Comparison of ENCODE assay signal across 2 cellular contexts in the genomic region with DNA sequence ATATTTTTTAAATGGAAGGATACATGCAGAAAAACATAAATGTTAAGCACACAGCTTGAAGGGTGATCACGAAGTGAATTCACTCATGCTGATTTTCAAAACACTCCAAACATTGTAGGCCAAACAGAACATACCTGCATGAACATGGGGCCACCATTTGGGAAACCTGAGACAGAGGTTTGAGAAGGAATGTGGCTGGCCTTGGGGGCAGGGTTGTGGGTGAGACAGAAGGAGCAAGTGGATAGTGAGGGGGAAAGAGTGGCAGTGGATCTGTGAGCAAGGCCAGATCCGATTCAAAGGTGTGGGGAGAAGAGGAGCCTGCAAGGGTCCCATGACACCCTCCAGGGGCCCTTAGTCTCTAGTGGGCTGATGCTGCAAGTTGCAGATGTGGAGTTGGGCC.
TF ChIP-seq lines count a peak whose summit lies in the region.

No MANE protein-coding gene starts in this region.

TF ChIP-seq in WTC11, 78 proteins besides CTCF, POLR2A, EP300 and RAD21 (continued from another document):
- TF ChIP-seq, protein P1, sequence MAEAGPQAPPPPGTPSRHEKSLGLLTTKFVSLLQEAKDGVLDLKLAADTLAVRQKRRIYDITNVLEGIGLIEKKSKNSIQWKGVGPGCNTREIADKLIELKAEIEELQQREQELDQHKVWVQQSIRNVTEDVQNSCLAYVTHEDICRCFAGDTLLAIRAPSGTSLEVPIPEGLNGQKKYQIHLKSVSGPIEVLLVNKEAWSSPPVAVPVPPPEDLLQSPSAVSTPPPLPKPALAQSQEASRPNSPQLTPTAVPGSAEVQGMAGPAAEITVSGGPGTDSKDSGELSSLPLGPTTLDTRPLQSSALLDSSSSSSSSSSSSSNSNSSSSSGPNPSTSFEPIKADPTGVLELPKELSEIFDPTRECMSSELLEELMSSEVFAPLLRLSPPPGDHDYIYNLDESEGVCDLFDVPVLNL (CRISPR knock-in tag; IDR thresholded peaks at IDR 0.05; ENCODE audit: borderline replicate concordance, low read depth) = no peak
- no peak for TF ChIP-seq SMAD4 (CRISPR knock-in tag; IDR thresholded peaks at IDR 0.05)
- TF ChIP-seq HMGA2 (CRISPR knock-in tag; IDR thresholded peaks at IDR 0.05) = no peak
- TF ChIP-seq CREB1 (CRISPR knock-in tag; IDR thresholded peaks at IDR 0.05) = no peak
- no peak for TF ChIP-seq NR2C2 (CRISPR knock-in tag; IDR thresholded peaks at IDR 0.05)
- no peak for TF ChIP-seq ZNF232 (CRISPR knock-in tag; IDR thresholded peaks at IDR 0.05)
- TF ChIP-seq, protein P2, sequence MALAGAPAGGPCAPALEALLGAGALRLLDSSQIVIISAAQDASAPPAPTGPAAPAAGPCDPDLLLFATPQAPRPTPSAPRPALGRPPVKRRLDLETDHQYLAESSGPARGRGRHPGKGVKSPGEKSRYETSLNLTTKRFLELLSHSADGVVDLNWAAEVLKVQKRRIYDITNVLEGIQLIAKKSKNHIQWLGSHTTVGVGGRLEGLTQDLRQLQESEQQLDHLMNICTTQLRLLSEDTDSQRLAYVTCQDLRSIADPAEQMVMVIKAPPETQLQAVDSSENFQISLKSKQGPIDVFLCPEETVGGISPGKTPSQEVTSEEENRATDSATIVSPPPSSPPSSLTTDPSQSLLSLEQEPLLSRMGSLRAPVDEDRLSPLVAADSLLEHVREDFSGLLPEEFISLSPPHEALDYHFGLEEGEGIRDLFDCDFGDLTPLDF (CRISPR knock-in tag; IDR thresholded peaks at IDR 0.05) = no peak
- TF ChIP-seq ETV6 (CRISPR knock-in tag; IDR thresholded peaks at IDR 0.05) = no peak
- TF ChIP-seq, protein P3, sequence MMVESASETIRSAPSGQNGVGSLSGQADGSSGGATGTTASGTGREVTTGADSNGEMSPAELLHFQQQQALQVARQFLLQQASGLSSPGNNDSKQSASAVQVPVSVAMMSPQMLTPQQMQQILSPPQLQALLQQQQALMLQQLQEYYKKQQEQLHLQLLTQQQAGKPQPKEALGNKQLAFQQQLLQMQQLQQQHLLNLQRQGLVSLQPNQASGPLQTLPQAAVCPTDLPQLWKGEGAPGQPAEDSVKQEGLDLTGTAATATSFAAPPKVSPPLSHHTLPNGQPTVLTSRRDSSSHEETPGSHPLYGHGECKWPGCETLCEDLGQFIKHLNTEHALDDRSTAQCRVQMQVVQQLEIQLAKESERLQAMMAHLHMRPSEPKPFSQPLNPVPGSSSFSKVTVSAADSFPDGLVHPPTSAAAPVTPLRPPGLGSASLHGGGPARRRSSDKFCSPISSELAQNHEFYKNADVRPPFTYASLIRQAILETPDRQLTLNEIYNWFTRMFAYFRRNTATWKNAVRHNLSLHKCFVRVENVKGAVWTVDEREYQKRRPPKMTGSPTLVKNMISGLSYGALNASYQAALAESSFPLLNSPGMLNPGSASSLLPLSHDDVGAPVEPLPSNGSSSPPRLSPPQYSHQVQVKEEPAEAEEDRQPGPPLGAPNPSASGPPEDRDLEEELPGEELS (CRISPR knock-in tag; IDR thresholded peaks at IDR 0.05) = no peak

TF ChIP-seq in H1, 55 proteins besides CTCF, POLR2A, EP300 and RAD21 (continued from another document):
- TF ChIP-seq, protein P4, sequence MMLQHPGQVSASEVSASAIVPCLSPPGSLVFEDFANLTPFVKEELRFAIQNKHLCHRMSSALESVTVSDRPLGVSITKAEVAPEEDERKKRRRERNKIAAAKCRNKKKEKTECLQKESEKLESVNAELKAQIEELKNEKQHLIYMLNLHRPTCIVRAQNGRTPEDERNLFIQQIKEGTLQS (IDR thresholded peaks at IDR 0.05; ENCODE audit: insufficient read depth, low read depth, low read length) = no peak
- TF ChIP-seq EGR1 (IDR thresholded peaks at IDR 0.05; ENCODE audit: borderline replicate concordance, low read depth, low read length) (no peak), ASH2L (IDR thresholded peaks at IDR 0.05; ENCODE audit: low read length) (no peak), EZH2 (IDR thresholded peaks at IDR 0.05; ENCODE audit: low read depth, low read length, severe bottlenecking) (no peak), SP2 (IDR thresholded peaks at IDR 0.05; ENCODE audit: low read length) (no peak), JUND (IDR thresholded peaks at IDR 0.05; ENCODE audit: low read length) (no peak)
- TF ChIP-seq, protein P5, sequence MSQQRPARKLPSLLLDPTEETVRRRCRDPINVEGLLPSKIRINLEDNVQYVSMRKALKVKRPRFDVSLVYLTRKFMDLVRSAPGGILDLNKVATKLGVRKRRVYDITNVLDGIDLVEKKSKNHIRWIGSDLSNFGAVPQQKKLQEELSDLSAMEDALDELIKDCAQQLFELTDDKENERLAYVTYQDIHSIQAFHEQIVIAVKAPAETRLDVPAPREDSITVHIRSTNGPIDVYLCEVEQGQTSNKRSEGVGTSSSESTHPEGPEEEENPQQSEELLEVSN (IDR thresholded peaks at IDR 0.05) = no peak
- TF ChIP-seq, protein P6, sequence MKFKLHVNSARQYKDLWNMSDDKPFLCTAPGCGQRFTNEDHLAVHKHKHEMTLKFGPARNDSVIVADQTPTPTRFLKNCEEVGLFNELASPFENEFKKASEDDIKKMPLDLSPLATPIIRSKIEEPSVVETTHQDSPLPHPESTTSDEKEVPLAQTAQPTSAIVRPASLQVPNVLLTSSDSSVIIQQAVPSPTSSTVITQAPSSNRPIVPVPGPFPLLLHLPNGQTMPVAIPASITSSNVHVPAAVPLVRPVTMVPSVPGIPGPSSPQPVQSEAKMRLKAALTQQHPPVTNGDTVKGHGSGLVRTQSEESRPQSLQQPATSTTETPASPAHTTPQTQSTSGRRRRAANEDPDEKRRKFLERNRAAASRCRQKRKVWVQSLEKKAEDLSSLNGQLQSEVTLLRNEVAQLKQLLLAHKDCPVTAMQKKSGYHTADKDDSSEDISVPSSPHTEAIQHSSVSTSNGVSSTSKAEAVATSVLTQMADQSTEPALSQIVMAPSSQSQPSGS (IDR thresholded peaks at IDR 0.05; ENCODE audit: low read length) = no peak
